Comparison of ENCODE assay signal across 8 cellular contexts in genomic region chr11:14643697-14644395, GRCh38. TPM values are rescaled to one million over a fixed set of nuclear protein-coding genes. Genes with fewer than 3 reads are reported as not detected.
DNase-seq lines count a peak whose midpoint lies in the region; ATAC-seq and TF ChIP-seq lines count a peak whose summit lies in the region.

Gene PDE3B (plus strand): TSS chr11:14643804. CDS start chr11:14644076, 272 bp downstream.

- intact Hi-C loops in Panc1 (cut with micrococcal nuclease; ENCODE audit: unreplicated experiment): loop anchor here (5.0 to 10.0 kb wide), 3 partner anchors 111 to 251 kb away; partner anchors contain the start of genes CYP2R1 and PSMA1

- H3K27ac ChIP-seq in Panc1 (ENCODE audit: low read length) (peak within 1 kb of the TSS; percentile 85), subcutaneous abdominal adipose tissue (ENCODE audit: low read depth, low read length) (peak within 1 kb of the TSS; percentile 90)

- peak within 1 kb of the TSS; percentile 87 to 89 for H3K4me3 Mint-ChIP-seq in activated T-cell treated with anti-CD3 and anti-CD28 coated beads, Interleukin-2, amount 50 U/mL, for 72 hours
- H3K4me3 Mint-ChIP-seq in natural killer cell treated with Interleukin-12 subunit alpha and Interleukin-12 subunit beta and Interleukin-15 and Interleukin-18, amount 100 ng/mL, for 72 hours: peak within 1 kb of the TSS; percentile 89

- peaks cover 46% of the 10 kb centered on the region for H3K4me1 Mint-ChIP-seq in activated T-cell treated with anti-CD3 and anti-CD28 coated beads, Interleukin-2, amount 50 U/mL, for 72 hours (ENCODE audit: low read depth)
- H3K4me1 Mint-ChIP-seq in natural killer cell treated with Interleukin-12 subunit alpha and Interleukin-12 subunit beta and Interleukin-15 and Interleukin-18, amount 100 ng/mL, for 72 hours (ENCODE audit: low read depth in 2 of 2): peaks cover 20 to 36% of the 10 kb centered on the region in 2 donors

- DNase-seq in Caki2 (ENCODE audit: low read depth) (peak; percentile 67), HT1080 (ENCODE audit: low read depth) (peak; percentile 3), Panc1 (ENCODE audit: low read depth, low spot score) (no peak), fibroblast of the aortic adventitia (ENCODE audit: low read depth) (peak; percentile 14)
- peak; percentile 81 to 83 for DNase-seq in activated T-cell treated with anti-CD3 and anti-CD28 coated beads, Interleukin-2, amount 50 U/mL, for 72 hours
- DNase-seq in natural killer cell treated with Interleukin-12 subunit alpha and Interleukin-12 subunit beta and Interleukin-15 and Interleukin-18, amount 100 ng/mL, for 72 hours (ENCODE audit: low spot score): peak; percentile 87

- BruUV-seq in Panc1 (replicated peaks; lab: Mats Ljungman, UMichigan): TSS peak; percentile 70

- H3K27me3 Mint-ChIP-seq in activated T-cell treated with anti-CD3 and anti-CD28 coated beads, Interleukin-2, amount 50 U/mL, for 72 hours (ENCODE audit: low read depth): no peaks in the 10 kb centered on the region
- peaks cover 0 to 6% of the 10 kb centered on the region in 2 donors for H3K27me3 Mint-ChIP-seq in natural killer cell treated with Interleukin-12 subunit alpha and Interleukin-12 subunit beta and Interleukin-15 and Interleukin-18, amount 100 ng/mL, for 72 hours

- TF ChIP-seq CTCF in Panc1 (IDR thresholded peaks at IDR 0.05): peak; percentile 42
- TF ChIP-seq CTCF in fibroblast of the aortic adventitia (IDR thresholded peaks at IDR 0.05; ENCODE audit: insufficient read depth, low read length): no peak

- POLR2A ChIA-PET in Panc1 (lab: Charles Lee): interaction anchor here (0.6 kb wide), 1 partner anchor 105 kb away, joined by 6 read pairs; no protein-coding TSS in a partner anchor

- H3K9ac ChIP-seq in subcutaneous abdominal adipose tissue (ENCODE audit: low read length in 5 of 5): peak within 1 kb of the TSS; percentile 68 to 92 (median 79)

- H3K27me3 ChIP-seq in Panc1 (ENCODE audit: control insufficient read depth, insufficient read depth, low read length) (no peaks in the 10 kb centered on the region), subcutaneous abdominal adipose tissue (ENCODE audit: control insufficient read depth in 5 of 5, insufficient read depth in 4 of 5, low read length in 5 of 5) (no peaks in the 10 kb centered on the region)

- H3K36me3 Mint-ChIP-seq in activated T-cell treated with anti-CD3 and anti-CD28 coated beads, Interleukin-2, amount 50 U/mL, for 72 hours (ENCODE audit: insufficient read depth in 2 of 2): peaks cover 14 to 36% of the 10 kb centered on the region in 2 donors
- H3K36me3 Mint-ChIP-seq in natural killer cell treated with Interleukin-12 subunit alpha and Interleukin-12 subunit beta and Interleukin-15 and Interleukin-18, amount 100 ng/mL, for 72 hours: peaks cover 18% of the 10 kb centered on the region

- H3K9me3 ChIP-seq in Panc1 (ENCODE audit: control insufficient read depth, insufficient read depth, low read depth, low read length) (no peaks in the 10 kb centered on the region), subcutaneous abdominal adipose tissue (ENCODE audit: control insufficient read depth in 5 of 5, low read length in 5 of 5) (no peaks in the 10 kb centered on the region)

- H3K27ac Mint-ChIP-seq in activated T-cell treated with anti-CD3 and anti-CD28 coated beads, Interleukin-2, amount 50 U/mL, for 72 hours: peak within 1 kb of the TSS; percentile 79
- H3K27ac Mint-ChIP-seq in natural killer cell treated with Interleukin-12 subunit alpha and Interleukin-12 subunit beta and Interleukin-15 and Interleukin-18, amount 100 ng/mL, for 72 hours: peak within 1 kb of the TSS; percentile 57 to 76

- peaks cover 23% of the 10 kb centered on the region for H3K4me1 ChIP-seq in Panc1 (ENCODE audit: control insufficient read depth, insufficient read depth, low read length)
- peaks cover 0 to 33% (median 23%) of the 10 kb centered on the region in 5 donors for H3K4me1 ChIP-seq in subcutaneous abdominal adipose tissue (ENCODE audit: control insufficient read depth in 5 of 5, insufficient read depth in 5 of 5, low read length in 5 of 5)

- CTCF ChIA-PET in Panc1 (lab: Charles Lee): interaction anchor here (0.7 to 0.9 kb wide), 2 partner anchors 16 to 262 kb away, joined by 3 to 4 read pairs; no protein-coding TSS in a partner anchor

- peak within 1 kb of the TSS; percentile 76 to 91 for H3K4me3 ChIP-seq in Panc1 (ENCODE audit: low read depth in 2 of 2, low read length in 2 of 2)
- peak within 1 kb of the TSS; percentile 73 for H3K4me3 ChIP-seq in fibroblast of the aortic adventitia (ENCODE audit: low read depth, low read length)
- H3K4me3 ChIP-seq in subcutaneous abdominal adipose tissue (ENCODE audit: low read depth in 1 of 5, low read length in 5 of 5): peak within 1 kb of the TSS; percentile 83 to 95 (median 89)

- peak; percentile 38 for ATAC-seq in GM19468 (IDR thresholded peaks at IDR 0.05; ENCODE audit: extremely low read depth, unreplicated experiment)
- ATAC-seq in Panc1: peak; percentile 96
- peak; percentile 77 to 81 for ATAC-seq in activated T-cell treated with anti-CD3 and anti-CD28 coated beads, Interleukin-2, amount 50 U/mL, for 72 hours (replicated peaks in 1 of 2)
- peak; percentile 93 to 94 for ATAC-seq in natural killer cell treated with Interleukin-12 subunit alpha and Interleukin-12 subunit beta and Interleukin-15 and Interleukin-18, amount 100 ng/mL, for 72 hours

- no peaks in the 10 kb centered on the region for H3K9me3 Mint-ChIP-seq in activated T-cell treated with anti-CD3 and anti-CD28 coated beads, Interleukin-2, amount 50 U/mL, for 72 hours
- no peaks in the 10 kb centered on the region for H3K9me3 Mint-ChIP-seq in natural killer cell treated with Interleukin-12 subunit alpha and Interleukin-12 subunit beta and Interleukin-15 and Interleukin-18, amount 100 ng/mL, for 72 hours

- in situ Hi-C loops in Caki2 (cut with HindIII; ENCODE audit: low pct_unique_long_range_greater_than_20kb, low sequenced_read_pairs) (no loop called here), Panc1 (cut with HindIII; ENCODE audit: low pct_unique_long_range_greater_than_20kb, low sequenced_read_pairs) (no loop called here)

- H3K36me3 ChIP-seq in Panc1 (ENCODE audit: control insufficient read depth, insufficient read depth, low read length) (no peaks in the 10 kb centered on the region; the same call in 1 of the 2 replicates), subcutaneous abdominal adipose tissue (ENCODE audit: control insufficient read depth in 5 of 5, insufficient read depth in 5 of 5, low read length in 5 of 5) (no peaks in the 10 kb centered on the region)

RNA-seq across cellular contexts. Expression of gene PDE3B, which starts in this region (rescaled TPM):
- total RNA-seq in Caki2 (2014; rRNA removed; shearing (Covaris generic); ENCODE audit: low replicate concordance): 0.54 and 1.6 TPM in 2 replicates
- total RNA-seq in HT1080 (2014; rRNA removed; shearing (Covaris generic)): not detected in 2 replicates
- not detected in 2 replicates for polyA plus RNA-seq in HT1080 (2015; cell fraction: cytosol; rRNA removed)
- polyA plus RNA-seq in HT1080 (2015; cell fraction: nucleus; rRNA removed): not detected in 2 replicates
- total RNA-seq in Panc1 (2021; ENCODE audit: unreplicated experiment): 33.0 TPM
- polyA plus RNA-seq in Panc1 (2012; ENCODE audit: insufficient read length): 15.7 TPM
- 10 to 100 TPM; 79.2 to 92.1 TPM for total RNA-seq in activated T-cell treated with anti-CD3 and anti-CD28 coated beads, Interleukin-2, amount 50 U/mL, for 72 hours
- total RNA-seq in fibroblast of the aortic adventitia (ENCODE audit: low replicate concordance): 0.82 and 2.8 TPM in 2 replicates
- total RNA-seq in natural killer cell treated with Interleukin-12 subunit alpha and Interleukin-12 subunit beta and Interleukin-15 and Interleukin-18, amount 100 ng/mL, for 72 hours: 10 to 100 TPM; 17.7 to 56.8 TPM

Comparison
In these comparisons a context has a peak if more than half of its experiments do, and no peak if none do; other contexts are left out.
1. Peak in DNase-seq in HT1080; RNA of the gene not detected or under 1 TPM.
2. ATAC-seq: peak in every context shown above with its lines; median percentile 96 in Panc1; 94 in natural killer cell treated with Interleukin-12 subunit alpha and Interleukin-12 subunit beta and Interleukin-15 and Interleukin-18, amount 100 ng/mL, for 72 hours; 79 in activated T-cell treated with anti-CD3 and anti-CD28 coated beads, Interleukin-2, amount 50 U/mL, for 72 hours; 38 in GM19468.